32 cellular contexts compared by ENCODE assay signal in genomic region chr3:59079962-59080361, GRCh38. TPM values are rescaled to one million over a fixed set of nuclear protein-coding genes. Genes with fewer than 3 reads are reported as not detected.
"Had no signal": no experiment of that assay in that cellular context is flagged by ENCODE, and none has a peak within 500 bp of the region (broad histone marks: within the 10 kb centered on the region; RNA-seq: fewer than 3 reads in every experiment).

No MANE protein-coding gene starts in this region.

- H3K4me3 ChIP-seq: MG63 had no signal

- H3K36me3 ChIP-seq: MG63 had no signal

- DNase-seq: Karpas-422, MG63, MM.1S, NCI-H1048, NCI-H1092, NCI-H1092 treated with DMSO at 0.1 percent for 48 hours, NCI-H1105, NCI-H1105 treated with DMSO at 0.1 percent for 48 hours, NCI-H1417, NCI-H1417 treated with DMSO at 0.1 percent for 48 hours, NCI-H1436, NCI-H1436 treated with DMSO at 0.1 percent for 48 hours, NCI-H146, NCI-H1694, NCI-H1694 treated with DMSO at 0.1 percent for 48 hours, NCI-H187, NCI-H187 treated with DMSO at 0.1 percent for 48 hours, NCI-H1930, NCI-H2029, NCI-H2029 treated with DMSO at 0.1 percent for 48 hours, NCI-H2081, NCI-H2081 treated with DMSO at 0.1 percent for 48 hours, NCI-H2107, NCI-H2171, NCI-H2171 treated with DMSO at 0.1 percent for 48 hours, NCI-H2227 treated with DMSO at 0.1 percent for 48 hours, NCI-H226, NCI-H345, NCI-H446 treated with DMSO at 0.1 percent for 48 hours, NCI-H510A, NCI-H510A treated with DMSO at 0.1 percent for 48 hours had no signal

- H3K9me3 ChIP-seq: MG63 had no signal

- H3K27me3 ChIP-seq: MG63 had no signal

RNA-seq across cellular contexts. Expression of gene CFAP20DC, which starts 30.1 kb away (rescaled TPM):
- total RNA-seq: M059J had no signal
